ENCODE assay signal across 22 cellular contexts in the genomic region with DNA sequence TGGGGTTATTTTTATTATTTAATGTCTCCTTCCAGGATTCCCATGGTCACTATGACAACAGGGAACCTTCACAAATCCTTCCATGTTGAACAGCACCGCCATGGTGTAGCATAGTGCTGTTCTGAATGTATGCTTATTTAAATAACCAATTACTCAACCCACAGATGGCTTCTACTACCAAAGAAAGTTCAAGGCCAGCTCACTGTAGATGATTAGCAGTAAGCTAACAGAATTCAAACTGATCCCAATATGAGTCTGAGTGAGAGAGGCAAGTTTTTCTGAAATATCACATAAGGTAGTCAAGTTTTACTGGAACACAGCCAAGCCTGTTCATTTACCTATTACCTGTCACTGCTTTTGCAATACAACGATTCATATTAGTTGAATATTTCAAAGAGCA. TPM values are rescaled to one million over a fixed set of nuclear protein-coding genes. Genes with fewer than 3 reads are reported as not detected.
DNase-seq lines count a peak whose midpoint lies in the region; ATAC-seq, FAIRE-seq and TF ChIP-seq lines count a peak whose summit lies in the region.
"Had no signal": no experiment of that assay in that cellular context is flagged by ENCODE, and none has a peak within 500 bp of the region (broad histone marks: within the 10 kb centered on the region; RNA-seq: fewer than 3 reads in every experiment).

No MANE protein-coding gene starts in this region.

- no peaks in the 10 kb centered on the region for H3K9me2 ChIP-seq in OCI-LY7 (ENCODE audit: insufficient read depth, low read length)

- H3K4me1 ChIP-seq in OCI-LY7 (ENCODE audit: insufficient read depth, low read length, poor library complexity, severe bottlenecking): peaks cover 36% of the 10 kb centered on the region
- peaks cover 9 to 14% of the 10 kb centered on the region in 2 donors for H3K4me1 ChIP-seq in naive thymus-derived CD4-positive, alpha-beta T cell (ENCODE audit: control insufficient read depth in 2 of 2, insufficient read depth in 2 of 2, low read length in 2 of 2)

- no peaks in the 10 kb centered on the region for H3K27me3 Mint-ChIP-seq in naive thymus-derived CD4-positive, alpha-beta T cell
- no peaks in the 10 kb centered on the region for H3K27me3 Mint-ChIP-seq in CD14-positive monocyte (ENCODE audit: low read depth in 3 of 3)
- H3K27me3 Mint-ChIP-seq: activated CD4-positive, alpha-beta T cell treated with anti-CD3 and anti-CD28 coated beads, Interleukin-2, amount 10 ng/mL, durations not matched to agents 24 days and 14 days had no signal

- H3K27ac Mint-ChIP-seq in naive thymus-derived CD4-positive, alpha-beta T cell: peak overlapping the region in 6 of 9 donors; percentile 17 to 84 (median 65)
- H3K27ac Mint-ChIP-seq in CD14-positive monocyte: no peak overlapping the region
- H3K27ac Mint-ChIP-seq: activated CD4-positive, alpha-beta T cell treated with anti-CD3 and anti-CD28 coated beads, Interleukin-2, amount 10 ng/mL, durations not matched to agents 24 days and 14 days had no signal

- no peak overlapping the region for H2AFZ ChIP-seq in OCI-LY7 (ENCODE audit: low read length)
- H2AFZ ChIP-seq: GM23248 had no signal

- POLR2A ChIA-PET in OCI-LY7 (lab: Charles Lee): interaction anchor here (1.0 to 1.9 kb wide), 2 partner anchors 20 to 45 kb away, joined by 3 to 5 read pairs; no protein-coding TSS in a partner anchor
- POLR2A ChIA-PET in naive thymus-derived CD4-positive, alpha-beta T cell (lab: Charles Lee): interaction anchor here (0.7 kb wide), 1 partner anchor 181 kb away, joined by 3 read pairs; no protein-coding TSS in a partner anchor

- ATAC-seq in HG02610 (IDR thresholded peaks at IDR 0.05; ENCODE audit: unreplicated experiment): peak; percentile 26
- ATAC-seq in naive thymus-derived CD4-positive, alpha-beta T cell: no peak
- no peak for ATAC-seq in GM19395 (IDR thresholded peaks at IDR 0.05; ENCODE audit: unreplicated experiment)

- H3K9me3 Mint-ChIP-seq in naive thymus-derived CD4-positive, alpha-beta T cell: no peaks in the 10 kb centered on the region
- no peaks in the 10 kb centered on the region for H3K9me3 Mint-ChIP-seq in CD14-positive monocyte
- H3K9me3 Mint-ChIP-seq: activated CD4-positive, alpha-beta T cell treated with anti-CD3 and anti-CD28 coated beads, Interleukin-2, amount 10 ng/mL, durations not matched to agents 24 days and 14 days had no signal

- peaks cover 26 to 71% (median 65%) of the 10 kb centered on the region in 7 donors for H3K4me1 Mint-ChIP-seq in naive thymus-derived CD4-positive, alpha-beta T cell
- H3K4me1 Mint-ChIP-seq in CD14-positive monocyte: peaks cover 31% of the 10 kb centered on the region

- no peaks in the 10 kb centered on the region for H3K9me3 ChIP-seq in OCI-LY7 (ENCODE audit: low read length)
- no peaks in the 10 kb centered on the region for H3K9me3 ChIP-seq in naive thymus-derived CD4-positive, alpha-beta T cell (ENCODE audit: control insufficient read depth in 2 of 3, low read length in 3 of 3)
- H3K9me3 ChIP-seq: upper lobe of left lung had no signal

- no peak overlapping the region for H3K27ac ChIP-seq in OCI-LY7 (ENCODE audit: low read depth, low read length, poor library complexity, severe bottlenecking)
- no peak overlapping the region for H3K27ac ChIP-seq in naive thymus-derived CD4-positive, alpha-beta T cell (ENCODE audit: low read depth, low read length)
- H3K27ac ChIP-seq: GM23248, upper lobe of left lung had no signal

- CTCF ChIA-PET in OCI-LY7 (lab: Charles Lee; ENCODE audit: unreplicated experiment): no interaction called here
- CTCF ChIA-PET in naive thymus-derived CD4-positive, alpha-beta T cell (lab: Charles Lee): no interaction called here

- H4K20me1 ChIP-seq in OCI-LY7 (ENCODE audit: insufficient read depth, low read length): no peaks in the 10 kb centered on the region

- BruUV-seq in OCI-LY7 (replicated peaks; lab: Mats Ljungman, UMichigan): no TSS peak

- intact Hi-C loops in OCI-LY7 (cut with micrococcal nuclease; ENCODE audit: unreplicated experiment) (no loop called here), CD14-positive monocyte (cut with micrococcal nuclease) (loop anchor here in 1 of 2 donors (5.0 kb wide), 2 partner anchors 49 to 66 kb away; a partner anchor contains a TSS)
- intact Hi-C loops in naive thymus-derived CD4-positive, alpha-beta T cell (cut with micrococcal nuclease): loop anchor here in 1 of 2 donors (5.0 kb wide), 1 partner anchor 34 kb away; no protein-coding TSS in a partner anchor

- TF ChIP-seq CTCF in OCI-LY7 (conservative IDR thresholded peaks at IDR 0.05; ENCODE audit: low read length) (no peak), CD14-positive monocyte (IDR thresholded peaks at IDR 0.05) (no peak)

- no peaks in the 10 kb centered on the region for H3K27me3 ChIP-seq in naive thymus-derived CD4-positive, alpha-beta T cell (ENCODE audit: control insufficient read depth in 2 of 2, insufficient read depth in 2 of 2, low read length in 2 of 2)
- H3K27me3 ChIP-seq: upper lobe of left lung had no signal

- DNase-seq in GM12892 (ENCODE audit: insufficient read length) (no peak), OCI-LY7 (ENCODE audit: low spot score) (no peak), CD14-positive monocyte (ENCODE audit: low spot score) (no peak), HT-29 (ENCODE audit: low spot score) (no peak)
- DNase-seq in naive thymus-derived CD4-positive, alpha-beta T cell: no peak
- DNase-seq: activated CD4-positive, alpha-beta T cell treated with anti-CD3 and anti-CD28 coated beads, Interleukin-2, amount 10 ng/mL, durations not matched to agents 24 days and 14 days; activated CD8-positive, alpha-beta memory T cell treated with anti-CD3 and anti-CD28 coated beads, Interleukin-2, amount 50 U/mL, for 4 hours; activated effector memory CD4-positive, alpha-beta T cell treated with Interleukin-2 at 50 U/mL for 16 hours; Calu3; central memory CD4-positive, alpha-beta T cell; foreskin melanocyte; GM23248; hypothalamus; islet precursor cell; NCI-H1105 treated with DMSO at 0.1 percent for 48 hours; NCI-H526; Right ventricle myocardium superior; stimulated activated CD4-positive, alpha-beta T cell treated with anti-CD3 and anti-CD28 coated beads, Interleukin-12 subunit alpha, Interleukin-12 subunit beta, amount 100 ng/mL, for 4 hours; upper lobe of left lung had no signal

- H3K36me3 ChIP-seq in OCI-LY7 (ENCODE audit: insufficient read depth, low read length): no peaks in the 10 kb centered on the region
- H3K36me3 ChIP-seq in naive thymus-derived CD4-positive, alpha-beta T cell (ENCODE audit: control insufficient read depth in 2 of 3, insufficient read depth in 3 of 3, low read length in 3 of 3): no peaks in the 10 kb centered on the region
- H3K36me3 ChIP-seq: upper lobe of left lung had no signal

- H3K36me3 Mint-ChIP-seq in naive thymus-derived CD4-positive, alpha-beta T cell: peaks cover 0 to 22% (median 8%) of the 10 kb centered on the region in 5 donors
- H3K36me3 Mint-ChIP-seq in CD14-positive monocyte: peaks cover 18 to 20% of the 10 kb centered on the region in 2 donors

- FAIRE-seq in GM12892 (lab: Jason Lieb, UNC): peak; percentile 64
- FAIRE-seq: TTC549 had no signal

- TF ChIP-seq POLR2A in GM12892 (IDR thresholded peaks at IDR 0.05; ENCODE audit: low read depth, low read length): no peak

- peak overlapping the region; percentile 76; the same call in 1 of the 2 replicates for H3K4me2 ChIP-seq in OCI-LY7 (ENCODE audit: low read length)

- peak overlapping the region in 3 of 10 donors; percentile 7 to 23 (median 19) for H3K4me3 Mint-ChIP-seq in naive thymus-derived CD4-positive, alpha-beta T cell
- H3K4me3 Mint-ChIP-seq in CD14-positive monocyte: no peak overlapping the region
- H3K4me3 Mint-ChIP-seq: activated CD4-positive, alpha-beta T cell treated with anti-CD3 and anti-CD28 coated beads, Interleukin-2, amount 10 ng/mL, durations not matched to agents 24 days and 14 days had no signal

- H3K4me3 ChIP-seq in OCI-LY7 (ENCODE audit: low read depth, low read length, poor library complexity, severe bottlenecking): no peak overlapping the region
- no peak overlapping the region for H3K4me3 ChIP-seq in naive thymus-derived CD4-positive, alpha-beta T cell (ENCODE audit: low read length)
- H3K4me3 ChIP-seq: GM23248, upper lobe of left lung had no signal

- H3K79me2 ChIP-seq in OCI-LY7 (ENCODE audit: insufficient read depth, low read depth, low read length): peaks cover 64% of the 10 kb centered on the region; the same call in 1 of the 2 replicates

RNA-seq across cellular contexts. Expression of a gene that starts 51.2 kb away (rescaled TPM):
- polyA plus RNA-seq in GM12892 (2012; ENCODE audit: missing spikeins): 28.8 TPM
- 32.6 and 33.8 TPM in 2 replicates for total RNA-seq in OCI-LY7 (2014; rRNA removed; shearing (Covaris generic))
- 65.4 and 72.4 TPM in 2 replicates for total RNA-seq in OCI-LY7 (2022)
- total RNA-seq in naive thymus-derived CD4-positive, alpha-beta T cell: 10 to 100 TPM; 58.8 to 76.3 (median 62.7) TPM
- polyA plus RNA-seq in naive thymus-derived CD4-positive, alpha-beta T cell: 10 to 100 TPM; 13.8 to 16.1 TPM
- 1 to 10 TPM; 4.8 to 7.6 TPM for polyA plus RNA-seq in CD14-positive monocyte
- total RNA-seq in HT-29 (2014; rRNA removed; shearing (Covaris generic)): 27.9 and 29.2 TPM in 2 replicates

Comparison
In these comparisons a context has a peak if more than half of its experiments do, and no peak if none do; other contexts are left out.
1. H3K27ac Mint-ChIP-seq: peak in naive thymus-derived CD4-positive, alpha-beta T cell (6 of 9); none in CD14-positive monocyte (0 of 7).